Comparison of ENCODE assay signal across 25 cellular contexts in genomic region chr15:88982946-88983342, GRCh38.
DNase-seq lines count a peak whose midpoint lies in the region; ATAC-seq, FAIRE-seq and TF ChIP-seq lines count a peak whose summit lies in the region.
"Had no signal": no experiment of that assay in that cellular context is flagged by ENCODE, and none has a peak within 500 bp of the region (broad histone marks: within the 10 kb centered on the region; RNA-seq: fewer than 3 reads in every experiment).

No MANE protein-coding gene starts in this region.

- H3K4me3 ChIP-seq in HUES48 (ENCODE audit: low read depth, low read length), result no peak overlapping the region
- H3K4me3 ChIP-seq in astrocyte (ENCODE audit: insufficient read depth, low read depth, low read length), result no peak overlapping the region
- H3K4me3 ChIP-seq: dorsolateral prefrontal cortex, prostate gland, skin epidermis, testis had no signal

- H3K27me3 Mint-ChIP-seq in astrocyte (ENCODE audit: low read depth, unreplicated experiment), result no peaks in the 10 kb centered on the region
- H3K27me3 Mint-ChIP-seq in activated CD4-positive, alpha-beta memory T cell treated with anti-CD3 and anti-CD28 coated beads, Interleukin-2, amount 10 ng/mL, durations not matched to agents 7 days and 5 days, result no peaks in the 10 kb centered on the region

- CTCF ChIA-PET in activated CD4-positive, alpha-beta memory T cell treated with anti-CD3 and anti-CD28 coated beads, Interleukin-2, amount 10 ng/mL, durations not matched to agents 7 days and 5 days (lab: Charles Lee), result interaction anchor here (0.8 kb wide), 1 partner anchor 78 kb away, joined by 3 read pairs; no protein-coding TSS in a partner anchor

- no peaks in the 10 kb centered on the region for H3K36me3 Mint-ChIP-seq in astrocyte (ENCODE audit: low read depth, unreplicated experiment)
- H3K36me3 Mint-ChIP-seq in activated CD4-positive, alpha-beta memory T cell treated with anti-CD3 and anti-CD28 coated beads, Interleukin-2, amount 10 ng/mL, durations not matched to agents 7 days and 5 days (ENCODE audit: low read depth), result no peaks in the 10 kb centered on the region
- H3K36me3 Mint-ChIP-seq: activated naive CD4-positive, alpha-beta T cell treated with anti-CD3 and anti-CD28 coated beads, Interleukin-2, amount 10 ng/mL, durations not matched to agents 7 days and 5 days; CD8-positive, alpha-beta memory T cell; immature natural killer cell; stimulated activated effector memory CD8-positive, alpha-beta T cell treated with anti-CD3 and anti-CD28 coated beads, Interleukin-12 subunit alpha, Interleukin-12 subunit beta, amount 100 ng/mL, for 72 hours had no signal

- H3K4me2 ChIP-seq in astrocyte (ENCODE audit: low read length), result peak overlapping the region; percentile 13

- DNase-seq in D341Med (ENCODE audit: low spot score) (peak; percentile 70), astrocyte (ENCODE audit: low read depth) (no peak), sciatic nerve (ENCODE audit: low spot score) (no peak), AG20443 (ENCODE audit: low spot score) (no peak), cerebellum (ENCODE audit: low spot score) (no peak)
- DNase-seq in activated CD4-positive, alpha-beta memory T cell treated with anti-CD3 and anti-CD28 coated beads, Interleukin-2, amount 10 ng/mL, durations not matched to agents 7 days and 5 days, result no peak
- DNase-seq: activated CD4-positive, CD25-positive, alpha-beta regulatory T cell treated with anti-CD3 and anti-CD28 coated beads, Interleukin-2, amount 50 U/mL, for 72 hours; activated CD8-positive, alpha-beta T cell treated with anti-CD3 and anti-CD28 coated beads, Interleukin-2, amount 10 ng/mL, durations not matched to agents 7 days and 5 days; activated naive CD4-positive, alpha-beta T cell treated with anti-CD3 and anti-CD28 coated beads, Interleukin-2, amount 10 ng/mL, durations not matched to agents 7 days and 5 days; amygdala; CD8-positive, alpha-beta memory T cell; central memory CD4-positive, alpha-beta T cell; dorsolateral prefrontal cortex; immature natural killer cell; NCI-H1694; NCI-H526 treated with DMSO at 0.1 percent for 48 hours; SIG-M5; stimulated activated CD4-positive, alpha-beta T cell treated with anti-CD3 and anti-CD28 coated beads, Interleukin-1b, Interleukin-23, amount 100 ng/mL, for 48 hours had no signal

- peaks cover 9% of the 10 kb centered on the region for H3K4me1 Mint-ChIP-seq in astrocyte (ENCODE audit: low read depth, unreplicated experiment)
- H3K4me1 Mint-ChIP-seq in activated CD4-positive, alpha-beta memory T cell treated with anti-CD3 and anti-CD28 coated beads, Interleukin-2, amount 10 ng/mL, durations not matched to agents 7 days and 5 days, result no peaks in the 10 kb centered on the region
- H3K4me1 Mint-ChIP-seq: activated naive CD4-positive, alpha-beta T cell treated with anti-CD3 and anti-CD28 coated beads, Interleukin-2, amount 10 ng/mL, durations not matched to agents 7 days and 5 days; CD8-positive, alpha-beta memory T cell; immature natural killer cell; stimulated activated effector memory CD8-positive, alpha-beta T cell treated with anti-CD3 and anti-CD28 coated beads, Interleukin-12 subunit alpha, Interleukin-12 subunit beta, amount 100 ng/mL, for 72 hours had no signal

- H3K4me3 Mint-ChIP-seq in astrocyte (ENCODE audit: unreplicated experiment), result no peak overlapping the region
- no peak overlapping the region for H3K4me3 Mint-ChIP-seq in activated CD4-positive, alpha-beta memory T cell treated with anti-CD3 and anti-CD28 coated beads, Interleukin-2, amount 10 ng/mL, durations not matched to agents 7 days and 5 days
- H3K4me3 Mint-ChIP-seq: activated CD8-positive, alpha-beta T cell treated with anti-CD3 and anti-CD28 coated beads, Interleukin-2, amount 10 ng/mL, durations not matched to agents 7 days and 5 days; activated naive CD4-positive, alpha-beta T cell treated with anti-CD3 and anti-CD28 coated beads, Interleukin-2, amount 10 ng/mL, durations not matched to agents 7 days and 5 days; CD8-positive, alpha-beta memory T cell; immature natural killer cell; neural crest cell; stimulated activated effector memory CD8-positive, alpha-beta T cell treated with anti-CD3 and anti-CD28 coated beads, Interleukin-12 subunit alpha, Interleukin-12 subunit beta, amount 100 ng/mL, for 72 hours had no signal

- H2AFZ ChIP-seq in astrocyte (ENCODE audit: low read depth, low read length), result no peak overlapping the region

- intact Hi-C loops in sciatic nerve (cut with DNase I), result no loop called here

- H3K27me3 ChIP-seq in HUES48 (ENCODE audit: control insufficient read depth, insufficient read depth, low read length) (no peaks in the 10 kb centered on the region), astrocyte (ENCODE audit: insufficient read depth, low read length) (no peaks in the 10 kb centered on the region)
- H3K27me3 ChIP-seq: dorsolateral prefrontal cortex, testis had no signal

- H3K9me3 ChIP-seq in HUES48 (ENCODE audit: control insufficient read depth, insufficient read depth, low read length) (no peaks in the 10 kb centered on the region), astrocyte (ENCODE audit: insufficient read depth, low read depth, low read length) (no peaks in the 10 kb centered on the region)
- H3K9me3 ChIP-seq: prostate gland, testis had no signal

- ATAC-seq in sciatic nerve (peak; percentile 11), HG02973 (IDR thresholded peaks at IDR 0.05; ENCODE audit: unreplicated experiment) (no peak)
- ATAC-seq: activated CD8-positive, alpha-beta T cell treated with anti-CD3 and anti-CD28 coated beads, Interleukin-2, amount 10 ng/mL, durations not matched to agents 7 days and 5 days had no signal

- H4K20me1 ChIP-seq in astrocyte (ENCODE audit: insufficient read depth, low read length), result no peaks in the 10 kb centered on the region

- H3K27ac Mint-ChIP-seq in astrocyte (ENCODE audit: unreplicated experiment), result no peak overlapping the region
- H3K27ac Mint-ChIP-seq in activated CD4-positive, alpha-beta memory T cell treated with anti-CD3 and anti-CD28 coated beads, Interleukin-2, amount 10 ng/mL, durations not matched to agents 7 days and 5 days, result no peak overlapping the region
- H3K27ac Mint-ChIP-seq: activated CD8-positive, alpha-beta T cell treated with anti-CD3 and anti-CD28 coated beads, Interleukin-2, amount 10 ng/mL, durations not matched to agents 7 days and 5 days; activated naive CD4-positive, alpha-beta T cell treated with anti-CD3 and anti-CD28 coated beads, Interleukin-2, amount 10 ng/mL, durations not matched to agents 7 days and 5 days; CD8-positive, alpha-beta memory T cell; immature natural killer cell; stimulated activated effector memory CD8-positive, alpha-beta T cell treated with anti-CD3 and anti-CD28 coated beads, Interleukin-12 subunit alpha, Interleukin-12 subunit beta, amount 100 ng/mL, for 72 hours had no signal

- peaks cover 41% of the 10 kb centered on the region for H3K4me1 ChIP-seq in HUES48 (ENCODE audit: control insufficient read depth, insufficient read depth, low read length)
- peaks cover 19% of the 10 kb centered on the region for H3K4me1 ChIP-seq in astrocyte (ENCODE audit: insufficient read depth, low read length)
- H3K4me1 ChIP-seq: prostate gland had no signal

- POLR2A ChIA-PET in activated CD4-positive, alpha-beta memory T cell treated with anti-CD3 and anti-CD28 coated beads, Interleukin-2, amount 10 ng/mL, durations not matched to agents 7 days and 5 days (lab: Charles Lee), result no interaction called here

- no peaks in the 10 kb centered on the region for H3K36me3 ChIP-seq in HUES48 (ENCODE audit: control insufficient read depth, insufficient read depth, low read length)
- H3K36me3 ChIP-seq in astrocyte (ENCODE audit: insufficient read depth, low read length), result no peaks in the 10 kb centered on the region
- H3K36me3 ChIP-seq: prostate gland had no signal

- no peak overlapping the region for H3K9ac ChIP-seq in HUES48 (ENCODE audit: low read depth, low read length)
- H3K9ac ChIP-seq in astrocyte (ENCODE audit: low read length), result peak overlapping the region; percentile 6

- no peak for TF ChIP-seq CTCF in astrocyte (IDR thresholded peaks at IDR 0.05; ENCODE audit: insufficient read depth, low read depth, low read length)

- H3K9me3 Mint-ChIP-seq in astrocyte (ENCODE audit: unreplicated experiment), result no peaks in the 10 kb centered on the region
- no peaks in the 10 kb centered on the region for H3K9me3 Mint-ChIP-seq in activated CD4-positive, alpha-beta memory T cell treated with anti-CD3 and anti-CD28 coated beads, Interleukin-2, amount 10 ng/mL, durations not matched to agents 7 days and 5 days
- H3K9me3 Mint-ChIP-seq: activated naive CD4-positive, alpha-beta T cell treated with anti-CD3 and anti-CD28 coated beads, Interleukin-2, amount 10 ng/mL, durations not matched to agents 7 days and 5 days; CD8-positive, alpha-beta memory T cell; immature natural killer cell; neural crest cell; stimulated activated effector memory CD8-positive, alpha-beta T cell treated with anti-CD3 and anti-CD28 coated beads, Interleukin-12 subunit alpha, Interleukin-12 subunit beta, amount 100 ng/mL, for 72 hours had no signal

- H3K79me2 ChIP-seq in astrocyte (ENCODE audit: insufficient read depth, low read length), result no peaks in the 10 kb centered on the region

- no peak for FAIRE-seq in astrocyte (lab: Jason Lieb, UNC)

- peak overlapping the region; percentile 29 for H3K27ac ChIP-seq in HUES48 (ENCODE audit: low read depth, low read length)
- H3K27ac ChIP-seq in astrocyte (ENCODE audit: low read depth, low read length), result peak overlapping the region; percentile 4
- H3K27ac ChIP-seq: prostate gland, testis had no signal
